8 cellular contexts compared by ENCODE assay signal in the genomic region with DNA sequence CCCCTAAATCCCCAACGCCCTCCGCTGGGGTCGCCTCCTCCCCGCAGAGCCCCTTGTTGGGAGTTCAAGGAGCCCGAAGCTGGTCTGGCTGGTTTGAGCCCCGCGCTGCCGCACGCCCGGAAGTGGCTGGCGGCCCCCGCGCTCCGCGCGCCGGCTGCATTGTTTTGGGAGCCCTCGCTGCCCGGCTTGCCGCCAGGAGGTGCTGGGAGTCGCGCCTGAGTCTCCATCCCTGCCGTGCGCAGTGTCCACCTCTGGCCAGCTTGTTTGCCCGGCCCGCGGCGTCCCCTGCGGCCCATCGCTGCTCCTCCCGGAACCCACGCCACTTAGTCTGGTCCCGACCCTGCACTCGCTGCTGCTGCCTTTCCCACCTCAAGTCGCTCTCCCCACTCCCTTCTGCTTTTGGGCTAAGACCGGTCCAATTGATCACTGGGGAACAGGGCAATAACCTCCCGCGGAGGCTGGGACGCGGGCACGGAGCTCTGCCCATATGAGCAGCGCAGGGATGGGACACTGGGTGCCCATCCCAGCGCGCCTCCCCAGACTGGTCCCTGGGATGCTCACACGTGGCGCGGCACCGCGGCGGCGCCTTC. TPM values are rescaled to one million over a fixed set of nuclear protein-coding genes. Genes with fewer than 3 reads are reported as not detected.
A peak's percentile ranks its signal among the peaks of the same experiment; 100 is the strongest.
DNase-seq lines count a peak whose midpoint lies in the region; ATAC-seq and TF ChIP-seq lines count a peak whose summit lies in the region.

No MANE protein-coding gene starts in this region.

- no peaks in the 10 kb centered on the region for H3K9me3 Mint-ChIP-seq in T-cell
- H3K9me3 Mint-ChIP-seq in progenitor cell of endocrine pancreas (ENCODE audit: low read depth), result no peaks in the 10 kb centered on the region

- H3K27me3 Mint-ChIP-seq in T-cell (peaks cover 73 to 87% of the 10 kb centered on the region in 2 donors), progenitor cell of endocrine pancreas (peaks cover 91% of the 10 kb centered on the region)

- CTCF ChIA-PET in T-cell (lab: Charles Lee), result no interaction called here

- POLR2A ChIA-PET in T-cell (lab: Charles Lee), result no interaction called here

- H3K4me3 ChIP-seq in fibroblast of the aortic adventitia (ENCODE audit: low read depth, low read length), result peak overlapping the region; percentile 5

- H3K4me1 Mint-ChIP-seq in T-cell (peaks cover 44 to 48% (median 46%) of the 10 kb centered on the region in 3 donors), progenitor cell of endocrine pancreas (ENCODE audit: low read depth) (peaks cover 26% of the 10 kb centered on the region)

- DNase-seq in EL (peak; percentile 20), T-cell (peak in 7 of 34 experiments; percentile 11 to 31 (median 14)), fibroblast of the aortic adventitia (ENCODE audit: low read depth) (no peak), progenitor cell of endocrine pancreas (ENCODE audit: low spot score, unreplicated experiment) (peak; percentile 58), H4 (ENCODE audit: low spot score) (no peak), NCI-H2107 treated with DMSO at 0.1 percent for 48 hours (lab: John Stamatoyannopoulos, UW; ENCODE audit: unreplicated experiment) (no peak)

- no peaks in the 10 kb centered on the region for H3K36me3 Mint-ChIP-seq in T-cell
- H3K36me3 Mint-ChIP-seq in progenitor cell of endocrine pancreas (ENCODE audit: insufficient read depth), result no peaks in the 10 kb centered on the region

- TF ChIP-seq CTCF in fibroblast of the aortic adventitia (IDR thresholded peaks at IDR 0.05; ENCODE audit: insufficient read depth, low read length) (no peak), progenitor cell of endocrine pancreas (IDR thresholded peaks at IDR 0.05; ENCODE audit: unreplicated experiment) (peak; percentile 53)

- H3K27ac Mint-ChIP-seq in T-cell (no peak overlapping the region), progenitor cell of endocrine pancreas (no peak overlapping the region)

- peak overlapping the region; percentile 67 to 88 (median 71) for H3K4me3 Mint-ChIP-seq in T-cell
- H3K4me3 Mint-ChIP-seq in progenitor cell of endocrine pancreas (ENCODE audit: low read depth), result peak overlapping the region; percentile 67

- peak; percentile 46 to 71 (median 60) for ATAC-seq in T-cell (replicated peaks in 1 of 4)
- ATAC-seq in GM18873 (IDR thresholded peaks at IDR 0.05; ENCODE audit: low FRiP score, unreplicated experiment), result no peak
- no peak for ATAC-seq in HG02571 (IDR thresholded peaks at IDR 0.05; ENCODE audit: unreplicated experiment)

RNA-seq across cellular contexts. Expression of a gene that starts 2.2 kb away (rescaled TPM):
- under 1 TPM in 3 of 5 donors, not detected in 2; 0.36 to 0.82 (median 0.47) TPM for total RNA-seq in T-cell
- 0.27 and 1.8 TPM in 2 replicates for total RNA-seq in fibroblast of the aortic adventitia (ENCODE audit: low replicate concordance)
- total RNA-seq in progenitor cell of endocrine pancreas, result 1.3 and 3.2 TPM in 2 replicates
- 0.29 TPM in 1 of 2 replicates, not detected in the other for total RNA-seq in H4 (2014; rRNA removed; shearing (Covaris generic))

RNA-seq across cellular contexts. Expression of a gene that starts 31.2 kb away (rescaled TPM):
- total RNA-seq in T-cell (1 to 10 TPM; 1.8 to 5.4 (median 3.7) TPM), fibroblast of the aortic adventitia (ENCODE audit: low replicate concordance) (not detected in 2 replicates), progenitor cell of endocrine pancreas (1.7 and 1.9 TPM in 2 replicates)
- total RNA-seq in H4 (2014; rRNA removed; shearing (Covaris generic)), result not detected in 2 replicates

Comparison
In these comparisons a context has a peak if more than half of its experiments do, and no peak if none do; other contexts are left out.
1. DNase-seq: peak in EL (single experiment) and progenitor cell of endocrine pancreas (single experiment); none in fibroblast of the aortic adventitia (single experiment), H4 (single experiment) and NCI-H2107 treated with DMSO at 0.1 percent for 48 hours (single experiment).
2. ATAC-seq: peak in T-cell (4 of 4); none in GM18873 (single experiment) and HG02571 (single experiment).